ENCODE assay signal across 8 cellular contexts in the genomic region with DNA sequence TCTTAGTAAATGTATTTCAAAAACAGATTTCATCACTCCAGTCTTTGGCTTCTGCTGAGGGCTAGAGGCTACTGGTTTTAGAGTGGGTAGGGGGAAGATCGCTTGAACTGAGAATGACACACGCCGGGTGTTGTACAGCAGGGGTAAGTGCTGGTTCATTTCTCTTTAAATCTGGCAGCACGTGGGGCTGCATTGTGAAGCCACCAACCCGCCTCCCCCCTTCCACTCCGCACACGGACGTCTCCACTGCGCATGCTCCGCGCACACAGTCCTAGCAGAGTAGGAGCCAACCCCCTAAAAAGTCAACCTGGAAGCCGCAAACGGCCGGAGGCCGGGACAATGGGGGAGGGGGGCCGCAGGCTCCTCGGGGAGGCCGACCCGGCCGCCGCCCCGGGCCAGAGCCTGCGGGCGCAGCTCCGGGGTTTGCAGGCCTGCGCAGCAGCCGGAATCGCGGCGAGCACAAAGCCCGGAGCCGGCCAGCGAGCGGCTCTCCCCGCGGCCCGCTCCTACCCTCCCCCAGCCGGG. TPM values are rescaled to one million over a fixed set of nuclear protein-coding genes. Genes with fewer than 3 reads are reported as not detected.
A peak's percentile ranks its signal among the peaks of the same experiment; 100 is the strongest.
DNase-seq lines count a peak whose midpoint lies in the region; ATAC-seq and TF ChIP-seq lines count a peak whose summit lies in the region.

No MANE protein-coding gene starts in this region.

- H3K9me3 ChIP-seq in AG04450 (ENCODE audit: control insufficient read depth, insufficient read depth, low read length) (no peaks in the 10 kb centered on the region; the same call in 1 of the 2 replicates), spleen (no peaks in the 10 kb centered on the region)

- H3K9me3 Mint-ChIP-seq in central memory CD8-positive, alpha-beta T cell: no peaks in the 10 kb centered on the region

- CTCF ChIA-PET in AG04450 (lab: Charles Lee): interaction anchor here (1.8 kb wide), 1 partner anchor 149 kb away, joined by 4 read pairs; no protein-coding TSS in a partner anchor

- ATAC-seq in HG03280 (IDR thresholded peaks at IDR 0.05; ENCODE audit: unreplicated experiment): peak; percentile 50
- ATAC-seq in activated CD4-positive, CD25-positive, alpha-beta regulatory T cell treated with anti-CD3 and anti-CD28 coated beads, Interleukin-2, amount 50 U/mL, for 24 hours: peak; percentile 67 to 76
- peak; percentile 57 for ATAC-seq in central memory CD8-positive, alpha-beta T cell (replicated peaks; ENCODE audit: extremely low read depth, poor library complexity, severe bottlenecking)

- DNase-seq in AG04450 (ENCODE audit: low read depth, low spot score): peak; percentile 77
- peak; percentile 63 for DNase-seq in NCI-H345 treated with DMSO at 0.1 percent for 48 hours (lab: John Stamatoyannopoulos, UW; ENCODE audit: unreplicated experiment)
- peak; percentile 70 to 78 for DNase-seq in central memory CD8-positive, alpha-beta T cell (ENCODE audit: low spot score in 2 of 2)
- peak; percentile 90 for DNase-seq in iris pigment epithelial cell (ENCODE audit: low read depth)
- DNase-seq in spleen: peak; percentile 97

- POLR2A ChIA-PET in AG04450 (lab: Yijun Ruan, JAX): no interaction called here

- H3K4me1 ChIP-seq in spleen: peaks cover 12 to 57% (median 40%) of the 10 kb centered on the region in 6 donors

- peak overlapping the region; percentile 85 for H3K4me3 Mint-ChIP-seq in central memory CD8-positive, alpha-beta T cell

- H3K36me3 Mint-ChIP-seq in central memory CD8-positive, alpha-beta T cell (ENCODE audit: insufficient read depth): peaks cover 18% of the 10 kb centered on the region

- H3K4me1 Mint-ChIP-seq in central memory CD8-positive, alpha-beta T cell: peaks cover 29% of the 10 kb centered on the region

- H3K27ac Mint-ChIP-seq in central memory CD8-positive, alpha-beta T cell (ENCODE audit: low read depth): peak overlapping the region; percentile 89

- H3K27me3 ChIP-seq in AG04450 (ENCODE audit: control insufficient read depth, insufficient read depth, low read length): no peaks in the 10 kb centered on the region
- no peaks in the 10 kb centered on the region for H3K27me3 ChIP-seq in spleen (replicated peaks in 1 of 7)

- peaks cover 0 to 22% (median 3%) of the 10 kb centered on the region in 6 donors for H3K36me3 ChIP-seq in spleen

- TF ChIP-seq POLR2A in GM18951 (IDR thresholded peaks at IDR 0.05; ENCODE audit: extremely low read depth, insufficient read depth, insufficient read length) (peak; percentile 78), spleen (IDR thresholded peaks at IDR 0.05) (peak in 1 of 3 donors; percentile 73)

- no peak overlapping the region for H3K27ac ChIP-seq in AG04450 (ENCODE audit: low read depth, low read length)
- H3K27ac ChIP-seq in spleen: peak overlapping the region; percentile 95 to 100 (median 98)

- no peaks in the 10 kb centered on the region for H3K27me3 Mint-ChIP-seq in central memory CD8-positive, alpha-beta T cell

- TF ChIP-seq CTCF in AG04450 (IDR thresholded peaks at IDR 0.05; ENCODE audit: low read depth, low read length) (no peak), spleen (IDR thresholded peaks at IDR 0.05 in 8 of 11, conservative IDR thresholded peaks at IDR 0.05 in 3 of 11) (no peak)

- intact Hi-C loops in spleen (cut with DNase I; ENCODE audit: low total_unique reads): no loop called here

- in situ Hi-C loops in GM18951 (cut with MboI; ENCODE audit: low sequenced_read_pairs, unreplicated experiment): no loop called here

- peak overlapping the region; percentile 74 for H3K4me3 ChIP-seq in AG04450 (ENCODE audit: low read depth, low read length)
- H3K4me3 ChIP-seq in spleen: peak overlapping the region; percentile 83 to 99 (median 98)

- 0 to 1% (median 0%) methylated on average over 15 to 38 of the region's 38 CpGs for WGBS in spleen, 5 donors

RNA-seq across cellular contexts. Expression of a gene that starts 1.3 kb away (rescaled TPM):
- polyA plus RNA-seq in AG04450 (2011; rRNA removed): 38.7 and 51.5 TPM in 2 replicates
- polyA minus RNA-seq in AG04450 (2011; rRNA and poly(A)+ RNA removed): 19.8 and 32.1 TPM in 2 replicates
- 10 to 100 TPM; 43.8 to 59.7 (median 56.1) TPM for total RNA-seq in spleen
- 10 to 100 TPM; 10.7 to 15.2 (median 15.2) TPM for polyA plus RNA-seq in spleen
